Comparison of ENCODE assay signal across 8 cellular contexts in the genomic region with DNA sequence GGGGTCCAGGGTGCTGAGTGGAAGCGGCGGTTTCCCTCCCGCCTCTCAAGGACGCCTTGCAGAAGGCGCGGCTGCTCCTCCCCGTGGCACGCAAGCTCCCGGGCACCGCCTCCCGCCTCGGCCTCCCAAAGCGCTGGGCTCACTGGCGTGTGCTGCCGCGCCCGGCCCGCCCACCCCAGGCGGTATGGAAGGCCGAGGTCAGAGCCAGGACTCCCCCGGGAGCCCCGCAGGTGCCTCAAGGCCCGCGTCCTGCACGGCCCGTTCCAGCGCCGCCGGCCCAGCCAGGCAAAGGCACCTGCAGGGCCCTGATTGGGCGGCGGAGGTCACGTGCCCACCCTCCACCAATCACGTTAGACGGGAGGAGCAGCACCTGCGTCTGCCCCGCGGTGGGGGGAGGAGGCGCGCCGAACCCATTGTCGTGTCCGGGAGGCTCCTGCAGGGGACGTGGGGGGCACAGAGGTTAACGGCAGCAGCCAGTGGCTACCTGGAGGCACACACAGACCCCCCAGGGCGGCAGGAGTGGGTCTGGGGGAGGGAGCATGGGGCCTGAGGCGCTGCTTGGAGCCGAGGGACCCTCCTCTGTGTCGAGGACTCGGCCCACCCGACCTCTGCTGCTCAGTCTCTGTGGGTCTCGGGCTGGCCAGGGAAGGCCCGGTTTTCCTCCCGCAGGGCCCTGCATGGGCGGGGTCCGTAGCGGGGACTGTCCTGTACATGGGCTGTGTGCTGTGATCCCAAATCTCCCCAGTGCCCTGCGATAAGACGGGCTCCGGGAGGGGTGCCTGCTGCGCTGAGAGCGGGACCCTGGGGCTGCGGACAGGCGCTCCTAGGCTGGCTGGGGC. TPM values are rescaled to one million over a fixed set of nuclear protein-coding genes. Genes with fewer than 3 reads are reported as not detected.
DNase-seq lines count a peak whose midpoint lies in the region; TF ChIP-seq lines count a peak whose summit lies in the region.

No MANE protein-coding gene starts in this region.

- H3K27me3 ChIP-seq in MM.1S (replicated peaks; ENCODE audit: insufficient read depth, low read length) (peaks cover 20% of the 10 kb centered on the region), SJSA1 (replicated peaks) (no peaks in the 10 kb centered on the region)

- no peaks in the 10 kb centered on the region for H3K9me3 Mint-ChIP-seq in activated naive CD4-positive, alpha-beta T cell treated with anti-CD3 and anti-CD28 coated beads, Interleukin-2, amount 10 ng/mL, durations not matched to agents 7 days and 5 days

- H3F3A ChIP-seq in MM.1S (ENCODE audit: insufficient read depth, low read length) = no peaks in the 10 kb centered on the region

- peaks cover 18% of the 10 kb centered on the region for H3K4me1 Mint-ChIP-seq in activated naive CD4-positive, alpha-beta T cell treated with anti-CD3 and anti-CD28 coated beads, Interleukin-2, amount 10 ng/mL, durations not matched to agents 7 days and 5 days

- H3K36me3 Mint-ChIP-seq in activated naive CD4-positive, alpha-beta T cell treated with anti-CD3 and anti-CD28 coated beads, Interleukin-2, amount 10 ng/mL, durations not matched to agents 7 days and 5 days = no peaks in the 10 kb centered on the region

- H3K9me2 ChIP-seq in MM.1S (replicated peaks; ENCODE audit: insufficient read depth, low read length) = no peaks in the 10 kb centered on the region

- H3K4me2 ChIP-seq in MM.1S (ENCODE audit: low read depth, low read length) = peak overlapping the region; percentile 96

- H3K9me3 ChIP-seq in MM.1S (replicated peaks; ENCODE audit: insufficient read depth, low read length) = no peaks in the 10 kb centered on the region
- H3K9me3 ChIP-seq in SJSA1 (replicated peaks) = no peaks in the 10 kb centered on the region; the same call in 1 of the 2 replicates

- peak overlapping the region; percentile 43; the same call in 1 of the 2 replicates for H3K27ac ChIP-seq in MM.1S (ENCODE audit: low read length)
- no peak overlapping the region for H3K27ac ChIP-seq in SJSA1
- peak overlapping the region; percentile 98 for H3K27ac ChIP-seq in temporal lobe (ENCODE audit: low read depth, low read length)

- H2AFZ ChIP-seq in MM.1S (ENCODE audit: low read length) = peak overlapping the region; percentile 93

- peak overlapping the region; percentile 85 for H3K27ac Mint-ChIP-seq in activated naive CD4-positive, alpha-beta T cell treated with anti-CD3 and anti-CD28 coated beads, Interleukin-2, amount 10 ng/mL, durations not matched to agents 7 days and 5 days

- peak overlapping the region; percentile 84 for H3K4me3 Mint-ChIP-seq in activated naive CD4-positive, alpha-beta T cell treated with anti-CD3 and anti-CD28 coated beads, Interleukin-2, amount 10 ng/mL, durations not matched to agents 7 days and 5 days

- H3K27me3 Mint-ChIP-seq in activated naive CD4-positive, alpha-beta T cell treated with anti-CD3 and anti-CD28 coated beads, Interleukin-2, amount 10 ng/mL, durations not matched to agents 7 days and 5 days = peaks cover 5% of the 10 kb centered on the region

- H3K36me3 ChIP-seq in MM.1S (replicated peaks; ENCODE audit: insufficient read depth, low read length) (no peaks in the 10 kb centered on the region), SJSA1 (no peaks in the 10 kb centered on the region)

- peak overlapping the region; percentile 72 for H3K9ac ChIP-seq in MM.1S (ENCODE audit: low read length)

- H3K4me3 ChIP-seq in MM.1S (ENCODE audit: low read length) (peak overlapping the region; percentile 63), SJSA1 (peak overlapping the region; percentile 33)

- peak; percentile 24; the same call in 1 of the 2 replicates for TF ChIP-seq CTCF in MM.1S (IDR thresholded peaks at IDR 0.05; ENCODE audit: low read length)

- H3K4me1 ChIP-seq in MM.1S (ENCODE audit: low read length) (peaks cover 6% of the 10 kb centered on the region), SJSA1 (replicated peaks) (peaks cover 20% of the 10 kb centered on the region)

- CTCF ChIA-PET in activated naive CD4-positive, alpha-beta T cell treated with anti-CD3 and anti-CD28 coated beads, Interleukin-2, amount 10 ng/mL, durations not matched to agents 7 days and 5 days (lab: Charles Lee) = interaction anchor here (1.1 kb wide), 1 partner anchor 19 kb away, joined by 3 read pairs; no protein-coding TSS in a partner anchor

- peak; percentile 75 for DNase-seq in GF-D8 (lab: John Stamatoyannopoulos, UW)
- DNase-seq in HCEC 1CT = peak; percentile 57
- DNase-seq in MM.1S = peak; percentile 95
- peak; percentile 65 to 80 for DNase-seq in SJSA1 (ENCODE audit: low read depth in 1 of 2, low spot score in 2 of 2)
- DNase-seq in activated naive CD4-positive, alpha-beta T cell treated with anti-CD3 and anti-CD28 coated beads, Interleukin-2, amount 10 ng/mL, durations not matched to agents 7 days and 5 days = peak; percentile 99
- DNase-seq in glomerular endothelial cell (ENCODE audit: extremely low read depth, low read depth, low spot score) = peak; percentile 10
- DNase-seq in occipital lobe (lab: John Stamatoyannopoulos, UW) = peak; percentile 94

- no peaks in the 10 kb centered on the region for H3K79me2 ChIP-seq in MM.1S (ENCODE audit: low read length)

- no peaks in the 10 kb centered on the region for H4K20me1 ChIP-seq in MM.1S (ENCODE audit: insufficient read depth, low read length)

RNA-seq across cellular contexts. Expression of a gene that starts 2.0 kb away (rescaled TPM):
- total RNA-seq in SJSA1 (2014; rRNA removed; shearing (Covaris generic)) = not detected in 2 replicates
- total RNA-seq in glomerular endothelial cell = not detected in 2 replicates
- total RNA-seq in occipital lobe = not detected
- 0.74 TPM for total RNA-seq in temporal lobe

RNA-seq across cellular contexts. Expression of a gene that starts 5.0 kb away (rescaled TPM):
- total RNA-seq in SJSA1 (2014; rRNA removed; shearing (Covaris generic)) = not detected in 2 replicates
- total RNA-seq in glomerular endothelial cell (not detected in 2 replicates), occipital lobe (not detected), temporal lobe (not detected)

RNA-seq across cellular contexts. Expression of a gene that starts 5.5 kb away (rescaled TPM):
- 89.0 and 93.8 TPM in 2 replicates for total RNA-seq in SJSA1 (2014; rRNA removed; shearing (Covaris generic))
- 187 and 188 TPM in 2 replicates for total RNA-seq in glomerular endothelial cell
- 53.7 TPM for total RNA-seq in occipital lobe
- 41.8 TPM for total RNA-seq in temporal lobe

RNA-seq across cellular contexts. Expression of a gene that starts 27.3 kb away (rescaled TPM):
- not detected in 2 replicates for total RNA-seq in SJSA1 (2014; rRNA removed; shearing (Covaris generic))
- not detected in 2 replicates for total RNA-seq in glomerular endothelial cell
- 52.1 TPM for total RNA-seq in occipital lobe
- total RNA-seq in temporal lobe = 103 TPM

RNA-seq across cellular contexts. Expression of a gene that starts 32.8 kb away (rescaled TPM):
- total RNA-seq in SJSA1 (2014; rRNA removed; shearing (Covaris generic)) = not detected in 2 replicates
- total RNA-seq in glomerular endothelial cell = not detected in 2 replicates
- total RNA-seq in occipital lobe = 0.16 TPM
- total RNA-seq in temporal lobe = 0.74 TPM

Comparison
In these comparisons a context has a peak if more than half of its experiments do, and no peak if none do; other contexts are left out.
1. DNase-seq: peak in every context shown above with its lines; median percentile 99 in activated naive CD4-positive, alpha-beta T cell treated with anti-CD3 and anti-CD28 coated beads, Interleukin-2, amount 10 ng/mL, durations not matched to agents 7 days and 5 days; 95 in MM.1S; 94 in occipital lobe; 75 in GF-D8; 72 in SJSA1; 57 in HCEC 1CT; 10 in glomerular endothelial cell.